ENCODE assay signal across 25 cellular contexts in genomic region chr4:6160536-6160935, GRCh38. TPM values are rescaled to one million over a fixed set of nuclear protein-coding genes. Genes with fewer than 3 reads are reported as not detected.
"Had no signal": no experiment of that assay in that cellular context is flagged by ENCODE, and none has a peak within 500 bp of the region (broad histone marks: within the 10 kb centered on the region; RNA-seq: fewer than 3 reads in every experiment).

No MANE protein-coding gene starts in this region.

- H3K27me3 ChIP-seq: dorsolateral prefrontal cortex, gastrocnemius medialis, neural progenitor cell, stomach had no signal

- H3K4me1 Mint-ChIP-seq: mesothelial cell of epicardium, neural progenitor cell had no signal

- H3K9ac ChIP-seq: neural progenitor cell had no signal

- H3K4me3 Mint-ChIP-seq: mesothelial cell of epicardium; natural killer cell treated with Interleukin-12 subunit alpha and Interleukin-12 subunit beta and Interleukin-15 and Interleukin-18, amount 100 ng/mL, for 72 hours; neural progenitor cell had no signal

- H3K36me3 Mint-ChIP-seq: mesothelial cell of epicardium, neural progenitor cell had no signal

- H3K9me3 ChIP-seq: gastrocnemius medialis, sigmoid colon had no signal

- H3K27ac Mint-ChIP-seq: mesothelial cell of epicardium, neural progenitor cell had no signal

- H3K4me1 ChIP-seq: esophagus muscularis mucosa, gastrocnemius medialis, heart right ventricle, neural progenitor cell, sigmoid colon, stomach had no signal

- H3K4me2 ChIP-seq: neural progenitor cell had no signal

- H3K9me3 Mint-ChIP-seq: natural killer cell treated with Interleukin-12 subunit alpha and Interleukin-12 subunit beta and Interleukin-15 and Interleukin-18, amount 100 ng/mL, for 72 hours had no signal

- H3K27ac ChIP-seq: epithelial cell of prostate, esophagus muscularis mucosa, gastrocnemius medialis, heart right ventricle, neural progenitor cell, sigmoid colon, skin epidermis, stomach had no signal

- DNase-seq: cortex of kidney; dorsolateral prefrontal cortex; effector CD8-positive, alpha-beta T cell; gastrocnemius medialis; heart right ventricle; hypothalamus; kidney glomerular epithelial cell; sigmoid colon; stimulated activated CD4-positive, alpha-beta T cell treated with anti-CD3 and anti-CD28 coated beads, Interleukin-2, amount 100 ng/mL, for 24 hours; stimulated activated CD4-positive, alpha-beta T cell treated with anti-CD3 and anti-CD28 coated beads, Interleukin-4, amount 100 ng/mL, for 4 hours; stimulated activated naive CD4-positive, alpha-beta T cell; stomach; substantia nigra; trophoblast cell had no signal

- H3K4me3 ChIP-seq: dorsolateral prefrontal cortex, esophagus muscularis mucosa, gastrocnemius medialis, heart right ventricle, neural progenitor cell, sigmoid colon, skin epidermis, stomach had no signal

- H3K36me3 ChIP-seq: esophagus muscularis mucosa, gastrocnemius medialis, heart right ventricle, neural progenitor cell, sigmoid colon, stomach had no signal

- ATAC-seq: gastrocnemius medialis; heart right ventricle; left lobe of liver; natural killer cell treated with Interleukin-12 subunit alpha and Interleukin-12 subunit beta and Interleukin-15 and Interleukin-18, amount 100 ng/mL, for 72 hours had no signal

RNA-seq across cellular contexts. Expression of gene JAKMIP1, which starts 39.8 kb away (rescaled TPM):
- total RNA-seq: fibroblast of villous mesenchyme, left lobe of liver, lower leg skin, mesothelial cell of epicardium, myocyte, pulmonary artery endothelial cell had no signal
